Comparison of ENCODE assay signal across 9 cellular contexts in genomic region chr18:36411745-36412168, GRCh38.
A peak's percentile ranks its signal among the peaks of the same experiment; 100 is the strongest.
DNase-seq lines count a peak whose midpoint lies in the region; ATAC-seq and TF ChIP-seq lines count a peak whose summit lies in the region.
"Had no signal": no experiment of that assay in that cellular context is flagged by ENCODE, and none has a peak within 500 bp of the region (broad histone marks: within the 10 kb centered on the region; RNA-seq: fewer than 3 reads in every experiment).

No MANE protein-coding gene starts in this region.

- ATAC-seq in GM21528 (IDR thresholded peaks at IDR 0.05; ENCODE audit: low FRiP score, unreplicated experiment): no peak
- ATAC-seq in HG02798 (IDR thresholded peaks at IDR 0.05; ENCODE audit: poor library complexity, unreplicated experiment): no peak

- TF ChIP-seq CTCF in choroid plexus epithelial cell (conservative IDR thresholded peaks at IDR 0.05; ENCODE audit: low read depth, low read length): peak; percentile 58
- TF ChIP-seq CTCF in retinal pigment epithelial cell (conservative IDR thresholded peaks at IDR 0.05; ENCODE audit: low read depth, low read length): peak; percentile 59

- H3K4me3 ChIP-seq in choroid plexus epithelial cell (ENCODE audit: low read depth, low read length): no peak overlapping the region
- no peak overlapping the region for H3K4me3 ChIP-seq in retinal pigment epithelial cell (ENCODE audit: low read length)

- DNase-seq in NCI-H82 (lab: John Stamatoyannopoulos, UW): peak; percentile 77
- DNase-seq in NCI-H82 treated with DMSO at 0.1 percent for 48 hours (lab: John Stamatoyannopoulos, UW; ENCODE audit: unreplicated experiment): no peak
- DNase-seq in NCI-H1105 treated with DMSO at 0.1 percent for 48 hours (lab: John Stamatoyannopoulos, UW): peak; percentile 7
- DNase-seq in choroid plexus epithelial cell (ENCODE audit: low read depth): peak; percentile 30
- no peak for DNase-seq in retinal pigment epithelial cell (ENCODE audit: low read depth)
- DNase-seq in putamen (ENCODE audit: low spot score): no peak
- DNase-seq: CD4-positive, CD25-positive, alpha-beta regulatory T cell had no signal

Comparison
In these comparisons a context has a peak if more than half of its experiments do, and no peak if none do; other contexts are left out.
1. DNase-seq: peak in NCI-H82 (single experiment), NCI-H1105 treated with DMSO at 0.1 percent for 48 hours (single experiment) and choroid plexus epithelial cell (single experiment); none in NCI-H82 treated with DMSO at 0.1 percent for 48 hours (single experiment), retinal pigment epithelial cell (single experiment) and putamen (single experiment).